ENCODE assay signal across 8 cellular contexts in the genomic region with DNA sequence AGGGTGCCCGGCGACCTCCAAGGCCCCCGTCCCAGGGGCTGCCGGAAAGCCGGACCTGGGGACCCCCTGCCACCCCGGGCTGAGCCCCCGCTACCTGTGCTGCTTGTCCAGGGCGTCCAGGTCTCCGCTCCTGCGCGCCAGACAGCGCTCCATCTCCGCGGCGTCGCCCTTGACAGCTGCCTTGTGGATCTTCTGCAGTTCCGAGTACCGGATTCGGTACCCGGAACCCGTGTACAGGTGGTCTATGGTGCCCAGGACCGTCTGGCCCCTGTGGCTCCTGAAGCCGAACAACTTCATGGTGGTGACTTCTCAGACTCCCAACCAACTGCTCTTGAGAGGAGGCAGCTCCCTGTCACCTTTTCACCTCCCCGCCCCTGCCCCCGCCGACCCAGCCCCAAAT.
DNase-seq lines count a peak whose midpoint lies in the region; ATAC-seq, FAIRE-seq and TF ChIP-seq lines count a peak whose summit lies in the region.
"Not testable (repeated sequence)": the region's sequence is repeated elsewhere in the genome, so short reads cannot be mapped to it uniquely, and the experiment has no call there.

No MANE protein-coding gene starts in this region.

- H3K9ac ChIP-seq in HepG2 (ENCODE audit: insufficient read depth, low read depth, low read length) = not testable (repeated sequence)

- not testable (repeated sequence) for H3K27ac Mint-ChIP-seq in activated CD8-positive, alpha-beta T cell treated with anti-CD3 and anti-CD28 coated beads, Interleukin-2, amount 10 ng/mL, durations not matched to agents 7 days and 5 days
- H3K27ac Mint-ChIP-seq in stimulated activated effector memory CD8-positive, alpha-beta T cell treated with anti-CD3 and anti-CD28 coated beads, Interleukin-12 subunit alpha, Interleukin-12 subunit beta, amount 100 ng/mL, for 72 hours = peak overlapping the region; percentile 56

- in situ Hi-C loops in HepG2 (cut with HindIII; ENCODE audit: extremely low pct_ligation_motif_present, low pct_unique_long_range_greater_than_20kb) = not testable (repeated sequence)

- H3K79me2 ChIP-seq in HepG2 (ENCODE audit: insufficient read depth, low read length) = not testable (repeated sequence)

- peak overlapping the region; percentile 63 for H3K4me3 Mint-ChIP-seq in activated CD8-positive, alpha-beta T cell treated with anti-CD3 and anti-CD28 coated beads, Interleukin-2, amount 10 ng/mL, durations not matched to agents 7 days and 5 days
- H3K4me3 Mint-ChIP-seq in stimulated activated effector memory CD8-positive, alpha-beta T cell treated with anti-CD3 and anti-CD28 coated beads, Interleukin-12 subunit alpha, Interleukin-12 subunit beta, amount 100 ng/mL, for 72 hours = peak overlapping the region; percentile 82

- H3K36me3 Mint-ChIP-seq in activated CD8-positive, alpha-beta T cell treated with anti-CD3 and anti-CD28 coated beads, Interleukin-2, amount 10 ng/mL, durations not matched to agents 7 days and 5 days (ENCODE audit: low read depth); stimulated activated effector memory CD8-positive, alpha-beta T cell treated with anti-CD3 and anti-CD28 coated beads, Interleukin-12 subunit alpha, Interleukin-12 subunit beta, amount 100 ng/mL, for 72 hours: not testable (repeated sequence)

- not testable (repeated sequence) for TF ChIP-seq POLR2A in HepG2 (IDR thresholded peaks at IDR 0.05; ENCODE audit: insufficient read depth in 1 of 2, low read depth in 2 of 2, low read length in 2 of 2)

- not testable (repeated sequence) for TF ChIP-seq CTCF in BE2C (IDR thresholded peaks at IDR 0.05; ENCODE audit: low read depth, low read length); HepG2 (CRISPR knock-in tag; IDR thresholded peaks at IDR 0.05)

- not testable (repeated sequence) for H3K9me3 ChIP-seq in BE2C; HepG2 (ENCODE audit: low read length)

- POLR2A ChIA-PET in activated CD8-positive, alpha-beta T cell treated with anti-CD3 and anti-CD28 coated beads, Interleukin-2, amount 10 ng/mL, durations not matched to agents 7 days and 5 days (lab: Charles Lee); HepG2 (lab: Yijun Ruan, JAX): not testable (repeated sequence)

- not testable (repeated sequence) for H3K4me1 Mint-ChIP-seq in activated CD8-positive, alpha-beta T cell treated with anti-CD3 and anti-CD28 coated beads, Interleukin-2, amount 10 ng/mL, durations not matched to agents 7 days and 5 days (ENCODE audit: low read depth); stimulated activated effector memory CD8-positive, alpha-beta T cell treated with anti-CD3 and anti-CD28 coated beads, Interleukin-12 subunit alpha, Interleukin-12 subunit beta, amount 100 ng/mL, for 72 hours

- H3K27ac ChIP-seq in HepG2 (ENCODE audit: extremely low read length, insufficient read depth, low read length) = not testable (repeated sequence)

- peak overlapping the region; percentile 36; the same call in 1 of the 2 replicates for H3K4me2 ChIP-seq in HepG2 (ENCODE audit: low read depth, low read length)

- CTCF ChIA-PET in activated CD8-positive, alpha-beta T cell treated with anti-CD3 and anti-CD28 coated beads, Interleukin-2, amount 10 ng/mL, durations not matched to agents 7 days and 5 days (lab: Charles Lee); HepG2 (lab: Yijun Ruan, JAX; ENCODE audit: low intra/inter-chr PET ratio, low total read pairs): not testable (repeated sequence)

- H3K36me3 ChIP-seq in BE2C; HepG2 (replicated peaks in 1 of 2; ENCODE audit: control insufficient read depth in 1 of 2, insufficient read depth in 2 of 2, low read length in 2 of 2): not testable (repeated sequence)

- H3K4me1 ChIP-seq in BE2C; HepG2 (ENCODE audit: insufficient read depth, low read length): not testable (repeated sequence)

- H2AFZ ChIP-seq in HepG2 (ENCODE audit: low read length) = not testable (repeated sequence)

- H4K20me1 ChIP-seq in HepG2 (ENCODE audit: insufficient read depth, low read length) = not testable (repeated sequence)

- not testable (repeated sequence) for TF ChIP-seq RAD21 in HepG2 (CRISPR knock-in tag; IDR thresholded peaks at IDR 0.05)

- not testable (repeated sequence) for BruUV-seq in HepG2 (replicated peaks; lab: Mats Ljungman, UMichigan)

- TF ChIP-seq EP300 in HepG2 (IDR thresholded peaks at IDR 0.05; ENCODE audit: low read depth in 2 of 2, low read length in 2 of 2); HepG2 (CRISPR knock-in tag; IDR thresholded peaks at IDR 0.05; ENCODE audit: borderline replicate concordance): not testable (repeated sequence)

- H3K27me3 Mint-ChIP-seq in activated CD8-positive, alpha-beta T cell treated with anti-CD3 and anti-CD28 coated beads, Interleukin-2, amount 10 ng/mL, durations not matched to agents 7 days and 5 days (ENCODE audit: low read depth) = not testable (repeated sequence)

- peak; percentile 12 for ATAC-seq in GM18868 (IDR thresholded peaks at IDR 0.05; ENCODE audit: unreplicated experiment)
- ATAC-seq in HG02610 (IDR thresholded peaks at IDR 0.05; ENCODE audit: unreplicated experiment) = peak; percentile 12
- ATAC-seq in activated CD8-positive, alpha-beta T cell treated with anti-CD3 and anti-CD28 coated beads, Interleukin-2, amount 10 ng/mL, durations not matched to agents 7 days and 5 days = peak; percentile 25
- not testable (repeated sequence) for ATAC-seq in HepG2
- peak; percentile 54 for ATAC-seq in stimulated activated effector memory CD8-positive, alpha-beta T cell treated with anti-CD3 and anti-CD28 coated beads, Interleukin-12 subunit alpha, Interleukin-12 subunit beta, amount 100 ng/mL, for 72 hours

- H3K9me3 Mint-ChIP-seq in activated CD8-positive, alpha-beta T cell treated with anti-CD3 and anti-CD28 coated beads, Interleukin-2, amount 10 ng/mL, durations not matched to agents 7 days and 5 days (ENCODE audit: insufficient read depth); stimulated activated effector memory CD8-positive, alpha-beta T cell treated with anti-CD3 and anti-CD28 coated beads, Interleukin-12 subunit alpha, Interleukin-12 subunit beta, amount 100 ng/mL, for 72 hours: not testable (repeated sequence)

- 79% methylated on average over 21 of the region's 26 CpGs for WGBS in HepG2 (ENCODE audit: low lambda C conversion rate)

- peak overlapping the region; percentile 40 for H3K4me3 ChIP-seq in BE2C (ENCODE audit: low read depth, low read length)
- peak overlapping the region; percentile 56 for H3K4me3 ChIP-seq in Jurkat, Clone E6-1 (ENCODE audit: low read length)
- H3K4me3 ChIP-seq in HepG2 (replicated peaks in 1 of 3; ENCODE audit: insufficient read depth in 1 of 3, low read depth in 2 of 3, low read length in 3 of 3) = not testable (repeated sequence)

- not testable (repeated sequence) for H3K27me3 ChIP-seq in BE2C; HepG2 (ENCODE audit: control insufficient read depth in 1 of 2, insufficient read depth in 2 of 2, low read length in 2 of 2)

- not testable (repeated sequence) for DNase-seq in BE2C; Jurkat, Clone E6-1 (ENCODE audit: low read depth, low spot score); activated CD8-positive, alpha-beta T cell treated with anti-CD3 and anti-CD28 coated beads, Interleukin-2, amount 10 ng/mL, durations not matched to agents 7 days and 5 days; HepG2 (ENCODE audit: low spot score); stimulated activated effector memory CD8-positive, alpha-beta T cell treated with anti-CD3 and anti-CD28 coated beads, Interleukin-12 subunit alpha, Interleukin-12 subunit beta, amount 100 ng/mL, for 72 hours (ENCODE audit: low spot score in 2 of 2)
- DNase-seq in cerebellar cortex (ENCODE audit: low spot score) = peak; percentile 3

- not testable (repeated sequence) for FAIRE-seq in HepG2 (lab: Jason Lieb, UNC)

- intact Hi-C loops in HepG2 (cut with micrococcal nuclease; ENCODE audit: unreplicated experiment) = not testable (repeated sequence)
